ENCODE assay signal across 17 cellular contexts in genomic region chr19:17969096-17969792, GRCh38. TPM values are rescaled to one million over a fixed set of nuclear protein-coding genes. Genes with fewer than 3 reads are reported as not detected.
DNase-seq lines count a peak whose midpoint lies in the region; FAIRE-seq and TF ChIP-seq lines count a peak whose summit lies in the region.
"Had no signal": no experiment of that assay in that cellular context is flagged by ENCODE, and none has a peak within 500 bp of the region (broad histone marks: within the 10 kb centered on the region; RNA-seq: fewer than 3 reads in every experiment).

No MANE protein-coding gene starts in this region.

- no peak overlapping the region for H2AK5ac ChIP-seq in H1 (ENCODE audit: low read depth, low read length)
- peak overlapping the region; percentile 53 for H2AK5ac ChIP-seq in neuronal stem cell (ENCODE audit: low read depth, low read length)

- H3K23me2 ChIP-seq in H1 (ENCODE audit: low read depth, low read length) = peaks cover 3% of the 10 kb centered on the region

- peaks cover 42% of the 10 kb centered on the region for H3K27me3 ChIP-seq in BLaER1
- peaks cover 12% of the 10 kb centered on the region for H3K27me3 ChIP-seq in H7 (ENCODE audit: control insufficient read depth, insufficient read depth, low read length)
- H3K27me3 ChIP-seq in H1 (replicated peaks in 1 of 4; ENCODE audit: control insufficient read depth in 3 of 4, extremely low read depth in 1 of 4, insufficient read depth in 3 of 4, low read length in 3 of 4) = peaks cover 0 to 9% (median 3%) of the 10 kb centered on the region in 4 experiments; a peak in 3 of 7 replicates
- peaks cover 0 to 30% (median 11%) of the 10 kb centered on the region in 3 experiments for H3K27me3 ChIP-seq in neuronal stem cell (ENCODE audit: control insufficient read depth in 3 of 3, insufficient read depth in 3 of 3, low read depth in 1 of 3, low read length in 3 of 3)

- DNase-seq in H7 (peak; percentile 52), H1 (ENCODE audit: low read depth in 1 of 2, low spot score in 2 of 2) (no peak), neuronal stem cell (ENCODE audit: low spot score) (no peak), NOMO-1 treated with dmso at 0.1 percent for 144 hours (lab: John Stamatoyannopoulos, UW; ENCODE audit: unreplicated experiment) (no peak), NCI-H146 (lab: John Stamatoyannopoulos, UW) (no peak), germinal center (ENCODE audit: low spot score) (no peak)
- DNase-seq in activated CD4-positive, CD25-positive, alpha-beta regulatory T cell treated with anti-CD3 and anti-CD28 coated beads, Interleukin-2, amount 50 U/mL, for 72 hours = no peak
- DNase-seq: CD4-positive, alpha-beta T cell; DMS79 treated with DMSO at 0.1 percent for 48 hours; GOT3; HCEC 1CT; KG1 had no signal

- no peak for TF ChIP-seq RAD21 in H1 (IDR thresholded peaks at IDR 0.05 in 1 of 2, conservative IDR thresholded peaks at IDR 0.05 in 1 of 2; ENCODE audit: low read depth in 2 of 2, low read length in 2 of 2)

- H2BK15ac ChIP-seq in H1 (ENCODE audit: low read length) = no peak overlapping the region; the same call in 1 of the 2 replicates
- H2BK15ac ChIP-seq in neuronal stem cell (ENCODE audit: low read length) = peak overlapping the region; percentile 67

- H3K14ac ChIP-seq in H1 (ENCODE audit: insufficient read length) (no peak overlapping the region), neuronal stem cell (ENCODE audit: low read length) (no peak overlapping the region)

- CTCF ChIA-PET in H1 (lab: Charles Lee; ENCODE audit: partially characterized antibody) = interaction anchor here (0.6 to 4.0 kb wide), 9 partner anchors 8 to 366 kb away, joined by 3 to 18 read pairs (median 4); no protein-coding TSS in a partner anchor

- H2BK5ac ChIP-seq in H1 (ENCODE audit: low read depth, low read length) (no peak overlapping the region), neuronal stem cell (ENCODE audit: low read length) (peak overlapping the region; percentile 53)

- H4K5ac ChIP-seq in H1 (ENCODE audit: insufficient read length, low read depth, low read length) = no peak overlapping the region

- H3K23ac ChIP-seq in H1 (ENCODE audit: insufficient read length) (no peak overlapping the region), neuronal stem cell (ENCODE audit: low read depth, low read length, poor library complexity) (peak overlapping the region; percentile 73)

- H2BK120ac ChIP-seq in H1 (replicated peaks; ENCODE audit: low read depth, low read length) = no peak overlapping the region
- no peak overlapping the region for H2BK120ac ChIP-seq in neuronal stem cell (ENCODE audit: low read depth, low read length)

- no peak for TF ChIP-seq POLR2A in H1 (IDR thresholded peaks at IDR 0.05; ENCODE audit: control extremely low read depth in 1 of 2, low read depth in 2 of 2, low read length in 2 of 2)

- H3K27ac ChIP-seq in BLaER1 (no peak overlapping the region), H1 (ENCODE audit: low read depth, low read length) (no peak overlapping the region), neuronal stem cell (replicated peaks; ENCODE audit: low read length) (no peak overlapping the region)
- H3K27ac ChIP-seq: C4-2B had no signal

- H3K36me3 ChIP-seq in BLaER1 (no peaks in the 10 kb centered on the region), H7 (replicated peaks; ENCODE audit: control insufficient read depth, insufficient read depth, low read length) (no peaks in the 10 kb centered on the region), H1 (ENCODE audit: control insufficient read depth in 2 of 4, insufficient read depth in 4 of 4, low read length in 3 of 4) (peaks cover 0 to 3% (median 0%) of the 10 kb centered on the region in 4 experiments; a peak in 2 of 8 replicates), neuronal stem cell (replicated peaks in 1 of 2; ENCODE audit: control insufficient read depth in 2 of 2, insufficient read depth in 2 of 2, low read length in 2 of 2) (no peaks in the 10 kb centered on the region)

- H2BK20ac ChIP-seq in H1 (ENCODE audit: low read length) = no peak overlapping the region

- H3K79me1 ChIP-seq in H1 (ENCODE audit: low read depth, low read length) = no peaks in the 10 kb centered on the region
- peaks cover 2% of the 10 kb centered on the region for H3K79me1 ChIP-seq in neuronal stem cell (ENCODE audit: low read depth, low read length)

- TF ChIP-seq CTCF in H1 (IDR thresholded peaks at IDR 0.05; ENCODE audit: control extremely low read depth in 1 of 3, insufficient read depth in 1 of 3, low read depth in 1 of 3, low read length in 3 of 3) = no peak

- H3K9ac ChIP-seq in BLaER1 (no peak overlapping the region), H1 (replicated peaks in 1 of 4; ENCODE audit: extremely low read depth in 1 of 4, low read depth in 3 of 4, low read length in 3 of 4) (no peak overlapping the region), neuronal stem cell (ENCODE audit: low read depth, low read length, poor library complexity) (no peak overlapping the region)

- H2BK12ac ChIP-seq in H1 (ENCODE audit: low read depth, low read length) = no peak overlapping the region
- no peak overlapping the region for H2BK12ac ChIP-seq in neuronal stem cell (ENCODE audit: low read length)

- H2AFZ ChIP-seq in H1 (ENCODE audit: low read length) = no peak overlapping the region
- no peak overlapping the region for H2AFZ ChIP-seq in neuronal stem cell (ENCODE audit: low read length)

- TF ChIP-seq EP300 in H1 (IDR thresholded peaks at IDR 0.05; ENCODE audit: borderline replicate concordance in 1 of 2, low read depth in 2 of 2, low read length in 2 of 2) = no peak

- H3K79me2 ChIP-seq in H1 (ENCODE audit: control insufficient read depth in 1 of 2, insufficient read depth in 2 of 2, low read length in 2 of 2) = no peaks in the 10 kb centered on the region

- 79% methylated on average over 19 of the region's 19 CpGs; no CpG with 5 or more reads in 1 of the 2 experiments for WGBS in H1 (ENCODE audit: extremely low coverage in 1 of 2, insufficient coverage in 1 of 2, insufficient read length in 1 of 2, insufficient replicate concordance in 2 of 2, low coverage in 1 of 2, low lambda C conversion rate in 2 of 2, missing lambda C conversion rate in 1 of 2), 2 experiments
- WGBS in neuronal stem cell (ENCODE audit: extremely low coverage in 2 of 2, insufficient read length in 2 of 2, insufficient replicate concordance in 1 of 2), 2 donors = no CpG with 5 or more reads among the region's 19 CpGs

- H3K4me1 ChIP-seq in BLaER1 (peaks cover 71% of the 10 kb centered on the region), H1 (replicated peaks in 1 of 4; ENCODE audit: control insufficient read depth in 3 of 4, insufficient read depth in 4 of 4, low read length in 3 of 4) (peaks cover 3 to 14% (median 7%) of the 10 kb centered on the region in 4 experiments), neuronal stem cell (ENCODE audit: control insufficient read depth in 2 of 2, insufficient read depth in 1 of 2, low read depth in 1 of 2, low read length in 2 of 2) (peaks cover 13 to 18% of the 10 kb centered on the region in 2 donors)

- H3K4me3 ChIP-seq in BLaER1 (no peak overlapping the region), H7 (ENCODE audit: insufficient read depth, low read depth, low read length) (no peak overlapping the region), H1 (ENCODE audit: extremely low read depth in 1 of 4, insufficient read depth in 2 of 4, low read depth in 3 of 4, low read length in 4 of 4) (no peak overlapping the region), neuronal stem cell (ENCODE audit: low read length in 2 of 2) (no peak overlapping the region)

- H4K20me1 ChIP-seq in BLaER1 (no peaks in the 10 kb centered on the region), H1 (replicated peaks in 1 of 2; ENCODE audit: control insufficient read depth in 1 of 2, insufficient read depth in 2 of 2, low read length in 2 of 2) (peaks cover 0 to 2% of the 10 kb centered on the region in 2 experiments)

- POLR2A ChIA-PET in H1 (lab: Charles Lee; ENCODE audit: partially characterized antibody) = interaction anchor here (1.3 to 6.8 kb wide), 5 partner anchors 8 to 110 kb away, joined by 3 to 23 read pairs (median 5); partner anchors contain the start of gene RPL18A

- H3K4me2 ChIP-seq in BLaER1 (peak overlapping the region; percentile 35), H1 (ENCODE audit: insufficient read depth in 1 of 2, low read depth in 2 of 2, low read length in 2 of 2) (no peak overlapping the region), neuronal stem cell (ENCODE audit: insufficient read depth, low read length, poor library complexity, severe bottlenecking) (no peak overlapping the region)

- H3K9me3 ChIP-seq in BLaER1 = no peaks in the 10 kb centered on the region
- no peaks in the 10 kb centered on the region for H3K9me3 ChIP-seq in H1 (ENCODE audit: insufficient read depth in 2 of 2, low read depth in 1 of 2, low read length in 1 of 2)
- H3K9me3 ChIP-seq in neuronal stem cell (replicated peaks in 1 of 2; ENCODE audit: control insufficient read depth in 2 of 2, insufficient read depth in 1 of 2, low read depth in 1 of 2, low read length in 2 of 2) = no peaks in the 10 kb centered on the region

- no peak for FAIRE-seq in H1 (lab: Jason Lieb, UNC)
- FAIRE-seq: HepG2 had no signal

- no peak overlapping the region for H3K56ac ChIP-seq in H1 (replicated peaks; ENCODE audit: insufficient read length, low read depth, low read length)

- H3K18ac ChIP-seq in H1 (ENCODE audit: extremely low read depth, low read length) (no peak overlapping the region; the same call in 1 of the 2 replicates), neuronal stem cell (ENCODE audit: low read length) (peak overlapping the region; percentile 48)

- H4K91ac ChIP-seq in H1 (replicated peaks; ENCODE audit: insufficient read length, low read length) (no peak overlapping the region), neuronal stem cell (ENCODE audit: low read depth, low read length, poor library complexity) (no peak overlapping the region)

- H4K8ac ChIP-seq in H1 (ENCODE audit: extremely low read depth, insufficient read depth, low read length) (peak overlapping the region; percentile 36; the same call in 1 of the 2 replicates), neuronal stem cell (ENCODE audit: low read depth, low read length) (no peak overlapping the region)

- H3K4ac ChIP-seq in H1 (replicated peaks; ENCODE audit: insufficient read length, low read depth, low read length) (peak overlapping the region; percentile 64), neuronal stem cell (ENCODE audit: low read length) (peak overlapping the region; percentile 23)

RNA-seq across cellular contexts. Expression of gene KCNN1, which starts 2.3 kb away (rescaled TPM):
- 4.3 and 7.4 TPM in 2 replicates for total RNA-seq in H7 (2014; rRNA removed; shearing (Covaris generic))
- 9.3 and 11.0 TPM in 2 replicates for total RNA-seq in H1 (2021; fragmentation: NEBNext Ultra II Directional; extraction: Animal tissue kit (Norgen Biotek cat#: 25700))
- 12.5 and 19.3 TPM in 2 replicates for polyA plus RNA-seq in H1 (2011; rRNA removed)
- 13.7 TPM for polyA plus RNA-seq in H1 (2011; cell fraction: cytosol; rRNA removed)
- polyA plus RNA-seq in H1 (2011; cell fraction: nucleus; rRNA removed) = 21.8 TPM
- polyA plus RNA-seq in H1 (2012, experiment 1 of 2) = 4.1 to 10.5 TPM (median 8.4 TPM) in 4 replicates
- 5.8 TPM for polyA plus RNA-seq in H1 (2012, experiment 2 of 2)
- polyA plus RNA-seq in H1 (2013, experiment 1 of 2) = 6.0 TPM
- polyA plus RNA-seq in H1 (2013, experiment 2 of 2) = 5.9 TPM
- 6.7 and 7.7 TPM in 2 replicates for polyA minus RNA-seq in H1 (2011; rRNA and poly(A)+ RNA removed)
- polyA minus RNA-seq in H1 (2011; cell fraction: cytosol; rRNA and poly(A)+ RNA removed) = 15.0 TPM
- 14.4 TPM for polyA minus RNA-seq in H1 (2011; cell fraction: nucleus; rRNA and poly(A)+ RNA removed)
- 8.4 TPM for polyA plus RNA-seq in neuronal stem cell (2013, experiment 1 of 2)
- polyA plus RNA-seq in neuronal stem cell (2013, experiment 2 of 2) = 7.4 TPM
- total RNA-seq: B cell; CD4-positive, alpha-beta T cell had no signal
- polyA plus RNA-seq: HepG2, IgD-negative memory B cell had no signal

RNA-seq across cellular contexts. Expression of gene CCDC124, which starts 36.4 kb away (rescaled TPM):
- 39.7 and 55.4 TPM in 2 replicates for total RNA-seq in H7 (2014; rRNA removed; shearing (Covaris generic))
- 101 and 103 TPM in 2 replicates for total RNA-seq in H1 (2021; fragmentation: NEBNext Ultra II Directional; extraction: Animal tissue kit (Norgen Biotek cat#: 25700))
- 95.2 and 135 TPM in 2 replicates for polyA plus RNA-seq in H1 (2011; rRNA removed)
- polyA plus RNA-seq in H1 (2011; cell fraction: cytosol; rRNA removed) = 144 TPM
- polyA plus RNA-seq in H1 (2011; cell fraction: nucleus; rRNA removed) = 88.6 TPM
- 87.6 to 144 TPM (median 124 TPM) in 4 replicates for polyA plus RNA-seq in H1 (2012, experiment 1 of 2)
- 94.8 TPM for polyA plus RNA-seq in H1 (2012, experiment 2 of 2)
- polyA plus RNA-seq in H1 (2013, experiment 1 of 2) = 71.0 TPM
- polyA plus RNA-seq in H1 (2013, experiment 2 of 2) = 71.2 TPM
- 5.9 and 7.2 TPM in 2 replicates for polyA minus RNA-seq in H1 (2011; rRNA and poly(A)+ RNA removed)
- 27.8 TPM for polyA minus RNA-seq in H1 (2011; cell fraction: cytosol; rRNA and poly(A)+ RNA removed)
- 20.0 TPM for polyA minus RNA-seq in H1 (2011; cell fraction: nucleus; rRNA and poly(A)+ RNA removed)
- polyA plus RNA-seq in neuronal stem cell (2013, experiment 1 of 2) = 88.1 TPM
- 85.6 TPM for polyA plus RNA-seq in neuronal stem cell (2013, experiment 2 of 2)

RNA-seq across cellular contexts. Expression of gene ARRDC2, which starts 38.7 kb away (rescaled TPM):
- total RNA-seq in H7 (2014; rRNA removed; shearing (Covaris generic)) = 4.8 and 14.0 TPM in 2 replicates
- 6.2 and 6.9 TPM in 2 replicates for total RNA-seq in H1 (2021; fragmentation: NEBNext Ultra II Directional; extraction: Animal tissue kit (Norgen Biotek cat#: 25700))
- 5.4 and 5.8 TPM in 2 replicates for polyA plus RNA-seq in H1 (2011; rRNA removed)
- 6.6 TPM for polyA plus RNA-seq in H1 (2011; cell fraction: cytosol; rRNA removed)
- polyA plus RNA-seq in H1 (2011; cell fraction: nucleus; rRNA removed) = 9.2 TPM
- polyA plus RNA-seq in H1 (2012, experiment 1 of 2) = 5.2 to 7.8 TPM (median 5.9 TPM) in 4 replicates
- 4.6 TPM for polyA plus RNA-seq in H1 (2012, experiment 2 of 2)
- 3.4 TPM for polyA plus RNA-seq in H1 (2013, experiment 1 of 2)
- 3.6 TPM for polyA plus RNA-seq in H1 (2013, experiment 2 of 2)
- polyA minus RNA-seq in H1 (2011; rRNA and poly(A)+ RNA removed) = 2.7 and 6.1 TPM in 2 replicates
- polyA minus RNA-seq in H1 (2011; cell fraction: cytosol; rRNA and poly(A)+ RNA removed) = 7.0 TPM
- polyA minus RNA-seq in H1 (2011; cell fraction: nucleus; rRNA and poly(A)+ RNA removed) = 10.7 TPM
- 0.81 TPM for polyA plus RNA-seq in neuronal stem cell (2013, experiment 1 of 2)
- polyA plus RNA-seq in neuronal stem cell (2013, experiment 2 of 2) = 0.75 TPM
